In genomic region chr6:33781105-33781975, GRCh38 we compare ENCODE assay signal across 9 cellular contexts. TPM values are rescaled to one million over a fixed set of nuclear protein-coding genes. Genes with fewer than 3 reads are reported as not detected.
DNase-seq lines count a peak whose midpoint lies in the region; ATAC-seq and TF ChIP-seq lines count a peak whose summit lies in the region.
"Had no signal": no experiment of that assay in that cellular context is flagged by ENCODE, and none has a peak within 500 bp of the region (broad histone marks: within the 10 kb centered on the region; RNA-seq: fewer than 3 reads in every experiment).

No MANE protein-coding gene starts in this region.

- H2BK120ac ChIP-seq in mesendoderm (ENCODE audit: low read depth, low read length), result no peak overlapping the region

- peak overlapping the region; percentile 25 for H2AK5ac ChIP-seq in mesendoderm (ENCODE audit: low read length)

- H3K4me3 ChIP-seq in dorsolateral prefrontal cortex, result no peak overlapping the region
- no peak overlapping the region for H3K4me3 ChIP-seq in mesendoderm (ENCODE audit: low read length)
- H3K4me3 ChIP-seq in BE2C (ENCODE audit: low read depth, low read length), result no peak overlapping the region

- peak overlapping the region in 32 of 59 donors; percentile 7 to 74 (median 38) for H3K27ac ChIP-seq in dorsolateral prefrontal cortex
- H3K27ac ChIP-seq in mesendoderm (ENCODE audit: low read depth, low read length), result peak overlapping the region; percentile 72

- peaks cover 12% of the 10 kb centered on the region for H3K79me1 ChIP-seq in mesendoderm (ENCODE audit: low read length)

- H3K56ac ChIP-seq in mesendoderm (ENCODE audit: low read length), result peak overlapping the region; percentile 82

- H3K18ac ChIP-seq in mesendoderm (ENCODE audit: low read length), result no peak overlapping the region

- WGBS in mesendoderm (ENCODE audit: extremely low coverage, insufficient coverage, low lambda C conversion rate), result no CpG with 5 or more reads among the region's 16 CpGs

- no peak overlapping the region for H3K4me2 ChIP-seq in mesendoderm (ENCODE audit: low read length)

- no peak overlapping the region for H4K8ac ChIP-seq in mesendoderm (ENCODE audit: low read depth, low read length)

- H3K23ac ChIP-seq in mesendoderm (ENCODE audit: low read length), result no peak overlapping the region

- H3K9me3 ChIP-seq in BE2C, result no peaks in the 10 kb centered on the region

- H3K79me2 ChIP-seq in mesendoderm (ENCODE audit: control insufficient read depth, insufficient read depth, low read length), result peaks cover 10% of the 10 kb centered on the region

- DNase-seq in COLO829 (ENCODE audit: low spot score) (peak; percentile 28), M059J (ENCODE audit: low read depth) (peak; percentile 99), dorsolateral prefrontal cortex (no peak), mesendoderm (peak; percentile 96), GM19238 (ENCODE audit: insufficient read length, low spot score) (no peak), NCI-H524 treated with DMSO at 0.1 percent for 48 hours (lab: John Stamatoyannopoulos, UW) (no peak), BE2C (no peak)
- DNase-seq: effector memory CD4-positive, alpha-beta T cell had no signal

- no peaks in the 10 kb centered on the region for H3K27me3 ChIP-seq in dorsolateral prefrontal cortex
- no peaks in the 10 kb centered on the region for H3K27me3 ChIP-seq in mesendoderm (ENCODE audit: insufficient read depth, low read length, poor library complexity)
- H3K27me3 ChIP-seq in BE2C, result no peaks in the 10 kb centered on the region

- H3K9ac ChIP-seq in mesendoderm (ENCODE audit: low read length), result peak overlapping the region; percentile 22

- no peak overlapping the region for H2BK15ac ChIP-seq in mesendoderm (replicated peaks; ENCODE audit: low read depth)

- H3K36me3 ChIP-seq in mesendoderm (ENCODE audit: control insufficient read depth, insufficient read depth, low read length), result peaks cover 17% of the 10 kb centered on the region
- peaks cover 66% of the 10 kb centered on the region for H3K36me3 ChIP-seq in BE2C

- H4K5ac ChIP-seq in mesendoderm (ENCODE audit: low read length), result no peak overlapping the region

- ATAC-seq in GM21381 (IDR thresholded peaks at IDR 0.05; ENCODE audit: unreplicated experiment), result no peak

- intact Hi-C loops in dorsolateral prefrontal cortex (cut with DNase I), result loop anchor here (10.0 kb wide), 2 partner anchors 197 to 367 kb away; partner anchors contain the start of genes BAK1 (in 1 of the 2), CUTA (in 1 of the 2) and PHF1 (in 1 of the 2)

- no peak overlapping the region for H3K4ac ChIP-seq in mesendoderm (ENCODE audit: low read depth, low read length)

- H2BK5ac ChIP-seq in mesendoderm (ENCODE audit: low read length), result peak overlapping the region; percentile 61

- H3K4me1 ChIP-seq in mesendoderm (ENCODE audit: control insufficient read depth, low read depth, low read length) (peaks cover 32% of the 10 kb centered on the region), BE2C (peaks cover 12% of the 10 kb centered on the region)

- no peak for TF ChIP-seq CTCF in dorsolateral prefrontal cortex (IDR thresholded peaks at IDR 0.05 in 54 of 56, conservative IDR thresholded peaks at IDR 0.05 in 2 of 56; ENCODE audit: low read depth in 1 of 56, partially characterized antibody in 56 of 56)
- TF ChIP-seq CTCF in BE2C (IDR thresholded peaks at IDR 0.05; ENCODE audit: low read depth, low read length), result no peak

RNA-seq across cellular contexts. Expression of gene LEMD2, which starts 7.6 kb away (rescaled TPM):
- 48.2 and 69.2 TPM in 2 replicates for total RNA-seq in M059J (2014; rRNA removed; shearing (Covaris generic))
- total RNA-seq in dorsolateral prefrontal cortex, result 10 to 100 TPM; 37.1 to 79.5 (median 56.7) TPM
- polyA plus RNA-seq in mesendoderm (2013, experiment 1 of 2), result 23.7 TPM
- 22.2 TPM for polyA plus RNA-seq in mesendoderm (2013, experiment 2 of 2)
- 82.1 TPM for polyA plus RNA-seq in BE2C (2012; ENCODE audit: insufficient read depth, insufficient read length, low read depth)

RNA-seq across cellular contexts. Expression of gene MLN, which starts 22.5 kb away (rescaled TPM):
- not detected in 2 replicates for total RNA-seq in M059J (2014; rRNA removed; shearing (Covaris generic))
- total RNA-seq in dorsolateral prefrontal cortex, result not detected
- polyA plus RNA-seq in mesendoderm (2013, experiment 1 of 2), result not detected
- not detected for polyA plus RNA-seq in mesendoderm (2013, experiment 2 of 2)
- polyA plus RNA-seq in BE2C (2012; ENCODE audit: insufficient read depth, insufficient read length, low read depth), result not detected

RNA-seq across cellular contexts. Expression of gene IP6K3, which starts 34.6 kb away (rescaled TPM):
- 0.15 TPM in 1 of 2 replicates, not detected in the other for total RNA-seq in M059J (2014; rRNA removed; shearing (Covaris generic))
- total RNA-seq in dorsolateral prefrontal cortex, result 10 to 100 TPM in 52 of 120 experiments, 1 to 10 TPM in 68; 1.1 to 55.5 (median 9.0) TPM
- 0.01 TPM for polyA plus RNA-seq in mesendoderm (2013, experiment 1 of 2)
- polyA plus RNA-seq in mesendoderm (2013, experiment 2 of 2), result 0.04 TPM
- 2.0 TPM for polyA plus RNA-seq in BE2C (2012; ENCODE audit: insufficient read depth, insufficient read length, low read depth)

Comparison
In these comparisons a context has a peak if more than half of its experiments do, and no peak if none do; other contexts are left out.
1. DNase-seq: peak in COLO829 (single experiment), M059J (single experiment) and mesendoderm (single experiment); none in dorsolateral prefrontal cortex (0 of 10), GM19238 (single experiment), NCI-H524 treated with DMSO at 0.1 percent for 48 hours (single experiment) and BE2C (single experiment).